In the genomic region with DNA sequence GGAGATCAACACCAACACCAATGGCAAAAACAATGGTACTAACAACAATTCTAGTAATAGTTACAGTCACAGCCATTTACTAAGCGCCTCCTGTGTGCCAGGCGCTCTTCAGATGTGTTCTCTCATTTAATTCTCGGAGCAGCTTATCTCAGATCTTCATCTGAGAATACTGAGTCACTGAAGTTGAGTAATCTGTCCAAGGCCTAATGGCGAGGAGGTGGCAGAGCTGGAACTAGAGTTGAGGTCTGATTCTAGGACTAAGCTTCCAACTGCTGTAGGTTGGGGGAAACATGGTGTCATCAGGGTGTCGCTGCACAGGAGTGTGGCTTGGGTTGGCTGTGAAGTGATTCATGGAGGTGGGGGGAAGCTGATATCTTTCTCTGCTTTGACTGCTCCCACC, we compare ENCODE assay signal across 16 cellular contexts.
A peak's percentile ranks its signal among the peaks of the same experiment; 100 is the strongest.
DNase-seq lines count a peak whose midpoint lies in the region; ATAC-seq and TF ChIP-seq lines count a peak whose summit lies in the region.
"Had no signal": no experiment of that assay in that cellular context is flagged by ENCODE, and none has a peak within 500 bp of the region (broad histone marks: within the 10 kb centered on the region; RNA-seq: fewer than 3 reads in every experiment).

No MANE protein-coding gene starts in this region.

- intact Hi-C loops in thyroid gland (cut with DNase I): loop anchor here (5.0 kb wide), 1 partner anchor 62 kb away; no protein-coding TSS in a partner anchor

- H3K4me1 ChIP-seq in thyroid gland: peaks cover 0 to 9% of the 10 kb centered on the region in 2 donors
- H3K4me1 ChIP-seq: prostate gland, SJCRH30 had no signal

- no peaks in the 10 kb centered on the region for H3K9me3 ChIP-seq in thyroid gland
- H3K9me3 ChIP-seq: gastroesophageal sphincter, prostate gland, SJCRH30 had no signal

- WGBS in thyroid gland, 2 donors: 91 to 95% methylated on average over 5 of the region's 5 CpGs

- peak; percentile 20 for DNase-seq in AG09309 (ENCODE audit: low read depth)
- DNase-seq in H7: peak; percentile 4
- peak; percentile 35 for DNase-seq in amniotic epithelial cell (ENCODE audit: low read depth)
- DNase-seq in islet precursor cell: peak; percentile 51
- DNase-seq in kidney glomerular epithelial cell (lab: John Stamatoyannopoulos, UW): no peak
- no peak for DNase-seq in thyroid gland
- DNase-seq in SKM-1 (lab: John Stamatoyannopoulos, UW; ENCODE audit: unreplicated experiment): no peak
- DNase-seq: activated naive CD8-positive, alpha-beta T cell treated with anti-CD3 and anti-CD28 coated beads for 36 hours; DND-41; NCI-H526 treated with DMSO at 0.1 percent for 48 hours; stimulated activated CD4-positive, alpha-beta T cell treated with anti-CD3 and anti-CD28 coated beads, Interleukin-1b, Interleukin-23, amount 100 ng/mL, for 48 hours had no signal

- H3K4me3 ChIP-seq in AG09309 (ENCODE audit: control insufficient read depth, low read depth, low read length): no peak overlapping the region
- no peak overlapping the region for H3K4me3 ChIP-seq in H7 (ENCODE audit: insufficient read depth, low read depth, low read length)
- no peak overlapping the region for H3K4me3 ChIP-seq in thyroid gland (replicated peaks in 1 of 3)
- H3K4me3 ChIP-seq: gastroesophageal sphincter, GM23338, prostate gland, SJCRH30 had no signal

- H3K27ac ChIP-seq in thyroid gland: no peak overlapping the region
- H3K27ac ChIP-seq: gastroesophageal sphincter, prostate gland, SJCRH30 had no signal

- TF ChIP-seq POLR2A in thyroid gland (IDR thresholded peaks at IDR 0.05): no peak

- H3K27me3 ChIP-seq in H7 (ENCODE audit: control insufficient read depth, insufficient read depth, low read length) (no peaks in the 10 kb centered on the region), thyroid gland (no peaks in the 10 kb centered on the region)
- H3K27me3 ChIP-seq: gastroesophageal sphincter, SJCRH30 had no signal

- no peaks in the 10 kb centered on the region for H3K36me3 ChIP-seq in H7 (replicated peaks; ENCODE audit: control insufficient read depth, insufficient read depth, low read length)
- no peaks in the 10 kb centered on the region for H3K36me3 ChIP-seq in thyroid gland
- H3K36me3 ChIP-seq: prostate gland, SJCRH30 had no signal

- TF ChIP-seq CTCF in AG09309 (IDR thresholded peaks at IDR 0.05; ENCODE audit: control insufficient read depth, insufficient read depth, low read depth, low read length, missing control alignments): peak; percentile 4
- no peak for TF ChIP-seq CTCF in thyroid gland (IDR thresholded peaks at IDR 0.05)

- ATAC-seq in HG03565 (IDR thresholded peaks at IDR 0.05; ENCODE audit: unreplicated experiment): no peak
- ATAC-seq: gastroesophageal sphincter, GM23338 had no signal

Comparison
In these comparisons a context has a peak if more than half of its experiments do, and no peak if none do; other contexts are left out.
1. DNase-seq: peak in AG09309 (single experiment), H7 (single experiment), amniotic epithelial cell (single experiment) and islet precursor cell (single experiment); none in kidney glomerular epithelial cell (single experiment), thyroid gland (0 of 2) and SKM-1 (single experiment).